1 cellular context compared by ENCODE assay signal in genomic region chrX:104156630-104157529, GRCh38.
TF ChIP-seq lines count a peak whose summit lies in the region.

SLC25A53 (minus strand) TSS chrX:104157009; CDS start chrX:104105257, 51,752 bp downstream.

TF ChIP-seq in H1, 55 proteins besides CTCF, POLR2A, EP300 and RAD21 (continued from another document):
- TF ChIP-seq KDM4A (IDR thresholded peaks at IDR 0.05; ENCODE audit: low read depth, low read length, severe bottlenecking) (peak; percentile 69), NRF1 (IDR thresholded peaks at IDR 0.05; ENCODE audit: low read depth, low read length) (no peak), KDM1A (IDR thresholded peaks at IDR 0.05; ENCODE audit: borderline replicate concordance, low read length) (no peak), GTF2F1 (IDR thresholded peaks at IDR 0.05; ENCODE audit: borderline replicate concordance, low read depth, low read length) (no peak), E2F6 (IDR thresholded peaks at IDR 0.05) (no peak), FOSL1 (IDR thresholded peaks at IDR 0.05; ENCODE audit: insufficient read depth, low read depth, low read length) (no peak), TEAD4 (IDR thresholded peaks at IDR 0.05; ENCODE audit: low read depth, low read length) (no peak), ZNF274 (IDR thresholded peaks at IDR 0.05; ENCODE audit: borderline replicate concordance, extremely low read depth, low read length) (no peak), SAP30 (IDR thresholded peaks at IDR 0.05; ENCODE audit: insufficient read depth, insufficient replicate concordance, low read length) (no peak), ASH2L (IDR thresholded peaks at IDR 0.05; ENCODE audit: low read length) (peak; percentile 76), PHF8 (conservative IDR thresholded peaks at IDR 0.05; ENCODE audit: low read depth, low read length) (peak; percentile 41; the same call in 1 of the 2 replicates), SUZ12 (IDR thresholded peaks at IDR 0.05; ENCODE audit: low read length) (no peak), BACH1 (IDR thresholded peaks at IDR 0.05; ENCODE audit: low read length) (no peak), HDAC6 (IDR thresholded peaks at IDR 0.05; ENCODE audit: low read depth, low read length) (no peak), CREB1 (IDR thresholded peaks at IDR 0.05) (peak; percentile 96), RBBP5 (IDR thresholded peaks at IDR 0.05; ENCODE audit: borderline replicate concordance, low read depth, low read length) (no peak), SRF (IDR thresholded peaks at IDR 0.05; ENCODE audit: low read depth, low read length) (0 out of 2 replicates have a peak, but pooled peaks have one; percentile 58), TBP (IDR thresholded peaks at IDR 0.05; ENCODE audit: low read depth, low read length) (peak; percentile 86), CEBPB (IDR thresholded peaks at IDR 0.05; ENCODE audit: low read depth, low read length) (no peak), NANOG (IDR thresholded peaks at IDR 0.05; ENCODE audit: insufficient read depth, low read depth, low read length, poor library complexity, severe bottlenecking) (no peak), KDM5A (IDR thresholded peaks at IDR 0.05; ENCODE audit: low read length) (peak; percentile 88), POU5F1 (IDR thresholded peaks at IDR 0.05; ENCODE audit: low read depth, low read length) (no peak), BCL11A (IDR thresholded peaks at IDR 0.05; ENCODE audit: low read depth in 2 of 2, low read length in 2 of 2) (no peak), MAX (IDR thresholded peaks at IDR 0.05) (peak; percentile 26; the same call in 1 of the 2 replicates), SIN3A (conservative IDR thresholded peaks at IDR 0.05 in 1 of 2, IDR thresholded peaks at IDR 0.05 in 1 of 2; ENCODE audit: low read depth in 1 of 2, low read length in 2 of 2) (peak in 1 of 2 experiments; percentile 50; a peak in 2 of 4 replicates), TCF12 (IDR thresholded peaks at IDR 0.05; ENCODE audit: low read depth, low read length) (no peak), GABPA (IDR thresholded peaks at IDR 0.05; ENCODE audit: borderline replicate concordance, insufficient read depth, low read length) (peak; percentile 84; the same call in 1 of the 2 replicates), SP1 (IDR thresholded peaks at IDR 0.05; ENCODE audit: low read depth, low read length) (no peak), CBX8 (IDR thresholded peaks at IDR 0.05; ENCODE audit: borderline replicate concordance, low read depth, low read length) (no peak), YY1 (IDR thresholded peaks at IDR 0.05; ENCODE audit: low read depth, low read length) (peak; percentile 99), RFX5 (IDR thresholded peaks at IDR 0.05; ENCODE audit: borderline replicate concordance, low read depth, low read length) (no peak), SIRT6 (IDR thresholded peaks at IDR 0.05; ENCODE audit: low read length) (no peak), SP2 (IDR thresholded peaks at IDR 0.05; ENCODE audit: low read length) (no peak), SIX5 (IDR thresholded peaks at IDR 0.05; ENCODE audit: low read depth, low read length) (peak; percentile 41), SP4 (IDR thresholded peaks at IDR 0.05; ENCODE audit: low read length) (peak; percentile 45; the same call in 1 of the 2 replicates), USF2 (IDR thresholded peaks at IDR 0.05; ENCODE audit: low read length) (no peak), CHD7 (IDR thresholded peaks at IDR 0.05; ENCODE audit: insufficient replicate concordance, low read length) (no peak), ATF3 (IDR thresholded peaks at IDR 0.05; ENCODE audit: insufficient read depth, low read depth, low read length) (peak; percentile 46; the same call in 1 of the 2 replicates), RNF2 (IDR thresholded peaks at IDR 0.05; ENCODE audit: borderline replicate concordance, low read depth, low read length, missing control alignments, poor library complexity, severe bottlenecking) (no peak), TAF7 (optimal IDR thresholded peaks at IDR 0.05; ENCODE audit: borderline replicate concordance, low read depth, low read length) (no peak), BRCA1 (IDR thresholded peaks at IDR 0.05; ENCODE audit: low read depth, low read length) (no peak), CHD2 (IDR thresholded peaks at IDR 0.05; ENCODE audit: low read length) (no peak), JUN (IDR thresholded peaks at IDR 0.05; ENCODE audit: low read depth, low read length) (no peak), EZH2 (IDR thresholded peaks at IDR 0.05; ENCODE audit: low read depth, low read length, severe bottlenecking) (no peak), HDAC2 (IDR thresholded peaks at IDR 0.05; ENCODE audit: borderline replicate concordance in 1 of 2, low read depth in 2 of 2, low read length in 2 of 2) (no peak)
